Comparison of ENCODE assay signal across 1 cellular context in the genomic region with DNA sequence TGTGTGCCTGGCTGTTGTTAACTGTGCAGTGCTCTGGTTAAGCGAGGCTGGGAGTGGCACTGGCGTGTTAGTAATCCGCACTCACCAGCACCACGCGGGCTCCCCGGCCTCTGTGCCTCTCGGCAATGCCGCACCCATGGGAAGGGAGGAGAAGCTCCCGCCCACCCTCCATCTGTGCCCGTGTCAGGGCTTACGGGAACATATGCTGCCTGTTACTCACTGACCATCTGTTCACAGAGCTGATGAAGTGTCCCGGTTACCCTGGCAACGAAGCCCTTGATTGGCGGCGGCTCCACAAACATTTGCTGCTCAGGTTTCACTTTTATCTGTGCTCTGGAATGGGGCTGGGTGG.
TF ChIP-seq lines count a peak whose summit lies in the region.

No MANE protein-coding gene starts in this region.

TF ChIP-seq in HEK293, 187 proteins besides CTCF, POLR2A, EP300 and RAD21 (continued from another document):
- TF ChIP-seq ZNF2 (tag by site-specific recombination; IDR thresholded peaks at IDR 0.05) (0 out of 2 replicates have a peak, but pooled peaks have one; percentile 28), TRIM28 (IDR thresholded peaks at IDR 0.05; ENCODE audit: borderline replicate concordance, low read length) (no peak; the same call in none of the 2 replicates), SETDB1 (IDR thresholded peaks at IDR 0.05; ENCODE audit: insufficient read length, low read length) (no peak), ZNF292 (tag by site-specific recombination; IDR thresholded peaks at IDR 0.05; ENCODE audit: borderline replicate concordance, low read depth) (no peak), ZNF416 (tag by site-specific recombination; IDR thresholded peaks at IDR 0.05) (no peak), ZNF596 (tag by site-specific recombination; IDR thresholded peaks at IDR 0.05) (no peak), AEBP2 (tag by site-specific recombination; IDR thresholded peaks at IDR 0.05; ENCODE audit: borderline replicate concordance) (no peak), TCF7L2 (IDR thresholded peaks at IDR 0.05; ENCODE audit: borderline replicate concordance, low read depth, low read length) (peak; percentile 68; the same call in 1 of the 2 replicates), GLIS1 (tag by site-specific recombination; IDR thresholded peaks at IDR 0.05) (no peak), ZNF350 (tag by site-specific recombination; IDR thresholded peaks at IDR 0.05) (no peak), KLF16 (tag by site-specific recombination; IDR thresholded peaks at IDR 0.05) (no peak; the same call in 1 of the 2 replicates), KLF10 (tag by site-specific recombination; IDR thresholded peaks at IDR 0.05) (peak; percentile 58; the same call in 1 of the 2 replicates), ZSCAN16 (tag by site-specific recombination; IDR thresholded peaks at IDR 0.05) (no peak), ZNF423 (tag by site-specific recombination; IDR thresholded peaks at IDR 0.05) (no peak; the same call in 1 of the 2 replicates), GFI1B (tag by site-specific recombination; IDR thresholded peaks at IDR 0.05) (no peak), REST (tag by site-specific recombination; IDR thresholded peaks at IDR 0.05) (no peak), ZNF311 (tag by site-specific recombination; IDR thresholded peaks at IDR 0.05; ENCODE audit: borderline replicate concordance) (no peak), BCL11B (tag by site-specific recombination; IDR thresholded peaks at IDR 0.05; ENCODE audit: low read depth) (no peak), ZSCAN30 (tag by site-specific recombination; IDR thresholded peaks at IDR 0.05) (no peak), OVOL3 (tag by site-specific recombination; IDR thresholded peaks at IDR 0.05) (no peak), ZNF394 (tag by site-specific recombination; IDR thresholded peaks at IDR 0.05; ENCODE audit: borderline replicate concordance) (peak; percentile 48; the same call in 1 of the 2 replicates), ZNF10 (tag by site-specific recombination; IDR thresholded peaks at IDR 0.05) (no peak), ZNF404 (tag by site-specific recombination; IDR thresholded peaks at IDR 0.05) (no peak), ZNF654 (tag by site-specific recombination; IDR thresholded peaks at IDR 0.05; ENCODE audit: low read depth) (no peak), ZNF561 (tag by site-specific recombination; IDR thresholded peaks at IDR 0.05; ENCODE audit: borderline replicate concordance) (no peak), ZNF600 (tag by site-specific recombination; IDR thresholded peaks at IDR 0.05) (peak; percentile 88), ZNF529 (tag by site-specific recombination; IDR thresholded peaks at IDR 0.05; ENCODE audit: insufficient replicate concordance) (no peak), HOXC10 (CRISPR knock-in tag; IDR thresholded peaks at IDR 0.05) (no peak), ZNF221 (tag by site-specific recombination; IDR thresholded peaks at IDR 0.05; ENCODE audit: borderline replicate concordance) (no peak), ZBTB20 (tag by site-specific recombination; IDR thresholded peaks at IDR 0.05) (no peak), ZFP41 (tag by site-specific recombination; IDR thresholded peaks at IDR 0.05; ENCODE audit: borderline replicate concordance) (no peak)
- TF ChIP-seq, protein P1, sequence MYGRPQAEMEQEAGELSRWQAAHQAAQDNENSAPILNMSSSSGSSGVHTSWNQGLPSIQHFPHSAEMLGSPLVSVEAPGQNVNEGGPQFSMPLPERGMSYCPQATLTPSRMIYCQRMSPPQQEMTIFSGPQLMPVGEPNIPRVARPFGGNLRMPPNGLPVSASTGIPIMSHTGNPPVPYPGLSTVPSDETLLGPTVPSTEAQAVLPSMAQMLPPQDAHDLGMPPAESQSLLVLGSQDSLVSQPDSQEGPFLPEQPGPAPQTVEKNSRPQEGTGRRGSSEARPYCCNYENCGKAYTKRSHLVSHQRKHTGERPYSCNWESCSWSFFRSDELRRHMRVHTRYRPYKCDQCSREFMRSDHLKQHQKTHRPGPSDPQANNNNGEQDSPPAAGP (tag by site-specific recombination; IDR thresholded peaks at IDR 0.05) = peak; percentile 86
- TF ChIP-seq, protein P2, sequence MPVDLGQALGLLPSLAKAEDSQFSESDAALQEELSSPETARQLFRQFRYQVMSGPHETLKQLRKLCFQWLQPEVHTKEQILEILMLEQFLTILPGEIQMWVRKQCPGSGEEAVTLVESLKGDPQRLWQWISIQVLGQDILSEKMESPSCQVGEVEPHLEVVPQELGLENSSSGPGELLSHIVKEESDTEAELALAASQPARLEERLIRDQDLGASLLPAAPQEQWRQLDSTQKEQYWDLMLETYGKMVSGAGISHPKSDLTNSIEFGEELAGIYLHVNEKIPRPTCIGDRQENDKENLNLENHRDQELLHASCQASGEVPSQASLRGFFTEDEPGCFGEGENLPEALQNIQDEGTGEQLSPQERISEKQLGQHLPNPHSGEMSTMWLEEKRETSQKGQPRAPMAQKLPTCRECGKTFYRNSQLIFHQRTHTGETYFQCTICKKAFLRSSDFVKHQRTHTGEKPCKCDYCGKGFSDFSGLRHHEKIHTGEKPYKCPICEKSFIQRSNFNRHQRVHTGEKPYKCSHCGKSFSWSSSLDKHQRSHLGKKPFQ (tag by site-specific recombination; IDR thresholded peaks at IDR 0.05) = no peak
- TF ChIP-seq, protein P3, sequence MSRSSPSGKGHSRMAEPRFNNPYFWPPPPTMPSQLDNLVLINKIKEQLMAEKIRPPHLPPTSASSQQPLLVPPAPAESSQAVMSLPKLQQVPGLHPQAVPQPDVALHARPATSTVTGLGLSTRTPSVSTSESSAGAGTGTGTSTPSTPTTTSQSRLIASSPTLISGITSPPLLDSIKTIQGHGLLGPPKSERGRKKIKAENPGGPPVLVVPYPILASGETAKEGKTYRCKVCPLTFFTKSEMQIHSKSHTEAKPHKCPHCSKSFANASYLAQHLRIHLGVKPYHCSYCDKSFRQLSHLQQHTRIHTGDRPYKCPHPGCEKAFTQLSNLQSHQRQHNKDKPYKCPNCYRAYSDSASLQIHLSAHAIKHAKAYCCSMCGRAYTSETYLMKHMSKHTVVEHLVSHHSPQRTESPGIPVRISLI (tag by site-specific recombination; IDR thresholded peaks at IDR 0.05) = no peak
- TF ChIP-seq, protein P4, sequence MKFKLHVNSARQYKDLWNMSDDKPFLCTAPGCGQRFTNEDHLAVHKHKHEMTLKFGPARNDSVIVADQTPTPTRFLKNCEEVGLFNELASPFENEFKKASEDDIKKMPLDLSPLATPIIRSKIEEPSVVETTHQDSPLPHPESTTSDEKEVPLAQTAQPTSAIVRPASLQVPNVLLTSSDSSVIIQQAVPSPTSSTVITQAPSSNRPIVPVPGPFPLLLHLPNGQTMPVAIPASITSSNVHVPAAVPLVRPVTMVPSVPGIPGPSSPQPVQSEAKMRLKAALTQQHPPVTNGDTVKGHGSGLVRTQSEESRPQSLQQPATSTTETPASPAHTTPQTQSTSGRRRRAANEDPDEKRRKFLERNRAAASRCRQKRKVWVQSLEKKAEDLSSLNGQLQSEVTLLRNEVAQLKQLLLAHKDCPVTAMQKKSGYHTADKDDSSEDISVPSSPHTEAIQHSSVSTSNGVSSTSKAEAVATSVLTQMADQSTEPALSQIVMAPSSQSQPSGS (tag by site-specific recombination; IDR thresholded peaks at IDR 0.05; ENCODE audit: low read depth) = no peak
- TF ChIP-seq, protein P5, sequence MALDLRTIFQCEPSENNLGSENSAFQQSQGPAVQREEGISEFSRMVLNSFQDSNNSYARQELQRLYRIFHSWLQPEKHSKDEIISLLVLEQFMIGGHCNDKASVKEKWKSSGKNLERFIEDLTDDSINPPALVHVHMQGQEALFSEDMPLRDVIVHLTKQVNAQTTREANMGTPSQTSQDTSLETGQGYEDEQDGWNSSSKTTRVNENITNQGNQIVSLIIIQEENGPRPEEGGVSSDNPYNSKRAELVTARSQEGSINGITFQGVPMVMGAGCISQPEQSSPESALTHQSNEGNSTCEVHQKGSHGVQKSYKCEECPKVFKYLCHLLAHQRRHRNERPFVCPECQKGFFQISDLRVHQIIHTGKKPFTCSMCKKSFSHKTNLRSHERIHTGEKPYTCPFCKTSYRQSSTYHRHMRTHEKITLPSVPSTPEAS (tag by site-specific recombination; IDR thresholded peaks at IDR 0.05) = no peak
